In the genomic region with DNA sequence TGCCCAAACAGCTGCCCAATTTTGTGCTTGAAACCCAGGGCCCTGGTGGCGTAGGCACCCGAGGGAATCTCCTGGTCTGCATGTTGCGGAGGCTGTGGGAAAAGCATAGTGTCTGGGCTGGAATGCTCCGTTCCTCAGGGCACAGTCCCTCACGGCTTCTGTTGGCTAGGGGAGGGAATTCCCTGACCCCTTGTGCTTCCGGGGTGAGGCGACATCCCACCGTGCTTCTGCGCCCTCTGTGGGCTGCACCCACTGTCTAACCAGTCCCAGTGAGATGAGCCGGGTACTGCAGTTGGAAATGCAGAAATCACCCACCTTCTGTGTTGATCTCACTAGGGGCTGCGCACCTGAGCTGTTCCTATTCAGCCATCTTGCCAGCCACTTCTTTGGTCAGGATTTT, we compare ENCODE assay signal across 27 cellular contexts.
"Had no signal": no experiment of that assay in that cellular context is flagged by ENCODE, and none has a peak within 500 bp of the region (broad histone marks: within the 10 kb centered on the region; RNA-seq: fewer than 3 reads in every experiment).

No MANE protein-coding gene starts in this region.

- H3K4me3 ChIP-seq: colonic mucosa, coronary artery, dorsolateral prefrontal cortex, esophagus muscularis mucosa, esophagus squamous epithelium, gastrocnemius medialis, gastroesophageal sphincter, heart left ventricle, heart right ventricle had no signal

- H3K27ac ChIP-seq: colonic mucosa, coronary artery, dorsolateral prefrontal cortex, epithelial cell of prostate, esophagus muscularis mucosa, esophagus squamous epithelium, foreskin keratinocyte, gastrocnemius medialis, gastroesophageal sphincter, heart left ventricle, heart right ventricle had no signal

- H3K4me1 ChIP-seq: colonic mucosa, esophagus muscularis mucosa, esophagus squamous epithelium, foreskin keratinocyte, gastrocnemius medialis, gastroesophageal sphincter, heart left ventricle, heart right ventricle had no signal

- H3K9me3 ChIP-seq: colonic mucosa, esophagus muscularis mucosa, esophagus squamous epithelium, gastrocnemius medialis, gastroesophageal sphincter, heart right ventricle had no signal

- FAIRE-seq: colon, endometrium, frontal cortex had no signal

- H3K27me3 ChIP-seq: colonic mucosa, esophagus muscularis mucosa, esophagus squamous epithelium, foreskin keratinocyte, gastrocnemius medialis, gastroesophageal sphincter, heart left ventricle, heart right ventricle had no signal

- H3K36me3 ChIP-seq: colonic mucosa, esophagus muscularis mucosa, esophagus squamous epithelium, gastrocnemius medialis, gastroesophageal sphincter, heart left ventricle, heart right ventricle had no signal

- DNase-seq: colonic mucosa; cortex of kidney; dermis blood vessel endothelial cell; dorsolateral prefrontal cortex; effector CD4-positive, alpha-beta T cell; effector CD8-positive, alpha-beta T cell; effector memory CD4-positive, alpha-beta T cell; effector memory CD8-positive, alpha-beta T cell; endodermal cell; erythroblast; esophagus squamous epithelium; foreskin fibroblast; foreskin keratinocyte; foreskin melanocyte; gastrocnemius medialis; glutamatergic neuron; head of caudate nucleus; heart left ventricle; heart right ventricle had no signal

- ATAC-seq: effector memory CD8-positive, alpha-beta T cell; esophagus mucosa; foreskin keratinocyte; gastrocnemius medialis; gastroesophageal sphincter; heart left ventricle; heart right ventricle had no signal
